Comparison of ENCODE assay signal across 1 cellular context in genomic region chr1:113073457-113073950, GRCh38.
TF ChIP-seq lines count a peak whose summit lies in the region.

No MANE protein-coding gene starts in this region.

TF ChIP-seq in HepG2, 621 proteins besides CTCF, POLR2A, EP300 and RAD21 (continued from another document and continues in another):
- no peak for TF ChIP-seq SRSF4 (IDR thresholded peaks at IDR 0.05; ENCODE audit: low read depth, low read length, poor library complexity, severe bottlenecking)
- peak; percentile 2 for TF ChIP-seq ZNF883 (CRISPR knock-in tag; IDR thresholded peaks at IDR 0.05; ENCODE audit: not compliant biosample characterization)
- TF ChIP-seq NFKB2 (CRISPR knock-in tag; IDR thresholded peaks at IDR 0.05; ENCODE audit: borderline replicate concordance) = no peak; the same call in 1 of the 2 replicates
- TF ChIP-seq ZNF234 (CRISPR knock-in tag; conservative IDR thresholded peaks at IDR 0.05) = no peak
- no peak for TF ChIP-seq ZNF678 (CRISPR knock-in tag; IDR thresholded peaks at IDR 0.05)
- TF ChIP-seq NONO (IDR thresholded peaks at IDR 0.05) = no peak
- TF ChIP-seq NONO (CRISPR knock-in tag; conservative IDR thresholded peaks at IDR 0.05) = 0 out of 2 replicates have a peak, but pooled peaks have one; percentile 58
- TF ChIP-seq NPAS2 (CRISPR knock-in tag; IDR thresholded peaks at IDR 0.05; ENCODE audit: borderline replicate concordance) = no peak
- TF ChIP-seq BATF2 (CRISPR knock-in tag; IDR thresholded peaks at IDR 0.05) = no peak
- no peak for TF ChIP-seq FOSL2 (CRISPR knock-in tag; IDR thresholded peaks at IDR 0.05)
- TF ChIP-seq ZNF205 (CRISPR knock-in tag; IDR thresholded peaks at IDR 0.05) = no peak
- TF ChIP-seq ZBTB40 (IDR thresholded peaks at IDR 0.05) = no peak
- TF ChIP-seq ZBTB40 (CRISPR knock-in tag; IDR thresholded peaks at IDR 0.05) = no peak
- TF ChIP-seq ZNF598 (CRISPR knock-in tag; IDR thresholded peaks at IDR 0.05; ENCODE audit: borderline replicate concordance) = no peak
- TF ChIP-seq ZNF720 (CRISPR knock-in tag; IDR thresholded peaks at IDR 0.05) = no peak
- TF ChIP-seq GTF3A (CRISPR knock-in tag; conservative IDR thresholded peaks at IDR 0.05) = no peak
- peak; percentile 38; the same call in 1 of the 2 replicates for TF ChIP-seq MIXL1 (CRISPR knock-in tag; IDR thresholded peaks at IDR 0.05)
- TF ChIP-seq ARID3A (IDR thresholded peaks at IDR 0.05; ENCODE audit: low read depth, low read length) = no peak
- no peak for TF ChIP-seq DRAP1 (CRISPR knock-in tag; IDR thresholded peaks at IDR 0.05)
- TF ChIP-seq MAZ (IDR thresholded peaks at IDR 0.05; ENCODE audit: borderline replicate concordance, low read depth, low read length) = no peak
- TF ChIP-seq MAZ (CRISPR knock-in tag; IDR thresholded peaks at IDR 0.05; ENCODE audit: low read depth) = no peak
- no peak for TF ChIP-seq MEIS1 (CRISPR knock-in tag; IDR thresholded peaks at IDR 0.05; ENCODE audit: borderline replicate concordance)
- 0 out of 2 replicates have a peak, but pooled peaks have one; percentile 75 for TF ChIP-seq ZSCAN30 (CRISPR knock-in tag; IDR thresholded peaks at IDR 0.05)
- TF ChIP-seq CREM (IDR thresholded peaks at IDR 0.05) = 0 out of 2 replicates have a peak, but pooled peaks have one; percentile 2
- TF ChIP-seq CREM (CRISPR knock-in tag; IDR thresholded peaks at IDR 0.05) = no peak
- no peak for TF ChIP-seq ZBTB39 (CRISPR knock-in tag; IDR thresholded peaks at IDR 0.05)
- peak; percentile 52 for TF ChIP-seq DMAP1 (CRISPR knock-in tag; IDR thresholded peaks at IDR 0.05)
- TF ChIP-seq ZNF788 (CRISPR knock-in tag; IDR thresholded peaks at IDR 0.05; ENCODE audit: borderline replicate concordance) = no peak
- 0 out of 2 replicates have a peak, but pooled peaks have one; percentile 10 for TF ChIP-seq SPEN (CRISPR knock-in tag; IDR thresholded peaks at IDR 0.05; ENCODE audit: low read depth)
- 0 out of 2 replicates have a peak, but pooled peaks have one; percentile 8 for TF ChIP-seq ZNF614 (CRISPR knock-in tag; IDR thresholded peaks at IDR 0.05; ENCODE audit: borderline replicate concordance)
- TF ChIP-seq ZNF275 (CRISPR knock-in tag; IDR thresholded peaks at IDR 0.05; ENCODE audit: borderline replicate concordance) = 0 out of 2 replicates have a peak, but pooled peaks have one; percentile 13
- no peak for TF ChIP-seq ZNF674 (CRISPR knock-in tag; IDR thresholded peaks at IDR 0.05; ENCODE audit: low read depth)
- 0 out of 2 replicates have a peak, but pooled peaks have one; percentile 52 for TF ChIP-seq KMT2A (CRISPR knock-in tag; IDR thresholded peaks at IDR 0.05)
- no peak for TF ChIP-seq MAFF (IDR thresholded peaks at IDR 0.05; ENCODE audit: low read depth, low read length)
- TF ChIP-seq JUND (CRISPR knock-in tag; IDR thresholded peaks at IDR 0.05) = no peak
- TF ChIP-seq SAP130 (CRISPR knock-in tag; IDR thresholded peaks at IDR 0.05; ENCODE audit: low read depth) = no peak; the same call in 1 of the 2 replicates
- no peak for TF ChIP-seq KMT2B (CRISPR knock-in tag; IDR thresholded peaks at IDR 0.05)
- no peak for TF ChIP-seq ZNF17 (CRISPR knock-in tag; IDR thresholded peaks at IDR 0.05)
- TF ChIP-seq IRX3 (CRISPR knock-in tag; IDR thresholded peaks at IDR 0.05; ENCODE audit: borderline replicate concordance, low read depth) = no peak
- TF ChIP-seq KLF6 (CRISPR knock-in tag; IDR thresholded peaks at IDR 0.05) = no peak
- no peak for TF ChIP-seq GMEB2 (CRISPR knock-in tag; IDR thresholded peaks at IDR 0.05; ENCODE audit: low read depth)
- no peak for TF ChIP-seq ZBTB46 (CRISPR knock-in tag; IDR thresholded peaks at IDR 0.05; ENCODE audit: borderline replicate concordance)
- peak; percentile 5; the same call in 1 of the 2 replicates for TF ChIP-seq PITX1 (CRISPR knock-in tag; IDR thresholded peaks at IDR 0.05)
- TF ChIP-seq NR2F6 (IDR thresholded peaks at IDR 0.05) = no peak
- 0 out of 2 replicates have a peak, but pooled peaks have one; percentile 17 for TF ChIP-seq NR2F6 (CRISPR knock-in tag; IDR thresholded peaks at IDR 0.05)
- peak; percentile 57; the same call in 1 of the 2 replicates for TF ChIP-seq NAIF1 (CRISPR knock-in tag; IDR thresholded peaks at IDR 0.05; ENCODE audit: borderline replicate concordance)
- no peak for TF ChIP-seq HOXD1 (CRISPR knock-in tag; IDR thresholded peaks at IDR 0.05)
- TF ChIP-seq ZNF704 (CRISPR knock-in tag; IDR thresholded peaks at IDR 0.05; ENCODE audit: borderline replicate concordance) = no peak
